17 cellular contexts compared by ENCODE assay signal in the genomic region with DNA sequence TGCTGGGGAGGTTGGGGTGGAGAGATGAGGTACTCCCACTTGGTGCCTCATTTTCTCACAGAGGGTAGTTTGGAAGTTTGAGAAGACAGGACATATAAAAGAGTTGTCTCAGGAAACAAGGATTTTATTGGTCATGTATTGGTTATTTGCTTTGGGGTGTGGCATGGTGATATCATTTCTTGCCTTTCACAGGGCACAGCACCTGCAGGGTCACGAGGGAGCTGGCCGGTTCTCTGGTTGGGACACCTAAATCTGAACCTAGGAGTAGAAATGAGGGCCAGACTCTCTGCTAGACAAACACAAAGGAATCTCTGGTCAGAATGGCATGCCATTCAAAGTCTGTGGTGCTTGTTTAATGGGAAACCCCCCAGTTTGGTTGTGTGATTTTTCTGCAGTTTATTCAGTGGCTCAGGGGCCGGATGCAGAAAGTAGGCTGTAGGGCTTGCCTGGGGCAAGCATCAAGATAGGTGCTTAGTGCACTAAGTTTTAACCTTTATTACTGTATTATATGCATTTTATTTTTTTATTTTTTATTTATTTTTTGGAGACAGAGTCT.
DNase-seq lines count a peak whose midpoint lies in the region; ATAC-seq, FAIRE-seq and TF ChIP-seq lines count a peak whose summit lies in the region.
"Had no signal": no experiment of that assay in that cellular context is flagged by ENCODE, and none has a peak within 500 bp of the region (broad histone marks: within the 10 kb centered on the region; RNA-seq: fewer than 3 reads in every experiment).

No MANE protein-coding gene starts in this region.

- DNase-seq in GM12865 (ENCODE audit: low read depth): peak; percentile 24
- DNase-seq in iPS-NIHi7 (ENCODE audit: extremely low spot score): peak; percentile 3
- DNase-seq in transverse colon: peak; percentile 17
- DNase-seq in posterior cingulate gyrus: no peak
- no peak for DNase-seq in RCC 7860 (ENCODE audit: low spot score)
- DNase-seq: 8988T; CD8-positive, alpha-beta T cell; DMS 273 treated with DMSO at 0.1 percent for 48 hours; DMS53; DND-41; EL; GOT3; H7 had no signal

- no peaks in the 10 kb centered on the region for H3K36me3 ChIP-seq in transverse colon
- H3K36me3 ChIP-seq: BLaER1 treated with 17β-estradiol and CSF1 and Interleukin-3, amounts not matched to agents 10 nM and 100 nM had no signal

- peaks cover 0 to 9% (median 4%) of the 10 kb centered on the region in 4 donors for H3K4me1 ChIP-seq in transverse colon

- TF ChIP-seq POLR2A in transverse colon (IDR thresholded peaks at IDR 0.05): no peak

- no peak overlapping the region for H3K4me3 ChIP-seq in GM12865 (ENCODE audit: low read depth, low read length)
- H3K4me3 ChIP-seq in transverse colon: no peak overlapping the region
- H3K4me3 ChIP-seq: BLaER1 treated with 17β-estradiol and CSF1 and Interleukin-3, amounts not matched to agents 10 nM and 100 nM had no signal

- in situ Hi-C loops in transverse colon (cut with MboI; ENCODE audit: low pct_ligation_motif_present in 1 of 4, low pct_unique_long_range_greater_than_20kb in 1 of 4, low sequenced_read_pairs in 3 of 4): no loop called here

- no peak for TF ChIP-seq EP300 in transverse colon (IDR thresholded peaks at IDR 0.05; ENCODE audit: low read depth)

- H3K27ac ChIP-seq in VCaP: peak overlapping the region; percentile 19
- no peak overlapping the region for H3K27ac ChIP-seq in transverse colon
- H3K27ac ChIP-seq: BLaER1 treated with 17β-estradiol and CSF1 and Interleukin-3, amounts not matched to agents 10 nM and 100 nM had no signal

- 50% methylated on average over 3 of the region's 3 CpGs; no CpG with 5 or more reads in 1 of the 2 donors for whole genome bisulfite sequencing in transverse colon (ENCODE audit: low coverage in 1 of 2), 2 donors

- no peak for TF ChIP-seq CTCF in GM12865 (IDR thresholded peaks at IDR 0.05; ENCODE audit: insufficient read depth, low read depth, low read length, missing control alignments)
- no peak for TF ChIP-seq CTCF in VCaP (conservative IDR thresholded peaks at IDR 0.05)
- no peak for TF ChIP-seq CTCF in transverse colon (IDR thresholded peaks at IDR 0.05)

- ATAC-seq in HG03175 (IDR thresholded peaks at IDR 0.05; ENCODE audit: unreplicated experiment): no peak
- ATAC-seq: CD8-positive, alpha-beta T cell; HepG2 had no signal

- no peaks in the 10 kb centered on the region for H3K9me3 ChIP-seq in transverse colon
- H3K9me3 ChIP-seq: BLaER1 treated with 17β-estradiol and CSF1 and Interleukin-3, amounts not matched to agents 10 nM and 100 nM had no signal

- H3K27me3 ChIP-seq in transverse colon: no peaks in the 10 kb centered on the region
- H3K27me3 ChIP-seq: BLaER1 treated with 17β-estradiol and CSF1 and Interleukin-3, amounts not matched to agents 10 nM and 100 nM had no signal

- FAIRE-seq in RCC 7860 (lab: Jason Lieb, UNC): no peak
- FAIRE-seq: HepG2 had no signal

- intact Hi-C loops in transverse colon (cut with DNase I; ENCODE audit: low total_unique reads): no loop called here
- intact Hi-C loops in posterior cingulate gyrus (cut with DNase I): no loop called here

Comparison
In these comparisons a context has a peak if more than half of its experiments do, and no peak if none do; other contexts are left out.
1. DNase-seq: peak in GM12865 (single experiment), iPS-NIHi7 (single experiment) and transverse colon (single experiment); none in posterior cingulate gyrus (0 of 10) and RCC 7860 (single experiment).